9 cellular contexts compared by ENCODE assay signal in genomic region chr13:110506859-110507566, GRCh38. TPM values are rescaled to one million over a fixed set of nuclear protein-coding genes. Genes with fewer than 3 reads are reported as not detected.
DNase-seq lines count a peak whose midpoint lies in the region; ATAC-seq and TF ChIP-seq lines count a peak whose summit lies in the region.
"Had no signal": no experiment of that assay in that cellular context is flagged by ENCODE, and none has a peak within 500 bp of the region (broad histone marks: within the 10 kb centered on the region; RNA-seq: fewer than 3 reads in every experiment).

No MANE protein-coding gene starts in this region.

- H3K4me3 ChIP-seq in lung (no peak overlapping the region), upper lobe of left lung (no peak overlapping the region)

- peaks cover 0 to 5% of the 10 kb centered on the region in 2 donors for H3K4me1 ChIP-seq in lung (ENCODE audit: control insufficient read depth in 2 of 2, insufficient read depth in 2 of 2, low read length in 2 of 2)
- peaks cover 15 to 29% (median 16%) of the 10 kb centered on the region in 4 donors for H3K4me1 ChIP-seq in upper lobe of left lung

- TF ChIP-seq CTCF in endothelial cell (IDR thresholded peaks at IDR 0.05; ENCODE audit: unreplicated experiment) (no peak), lung (IDR thresholded peaks at IDR 0.05; ENCODE audit: control extremely low read depth, extremely low read depth) (no peak), upper lobe of left lung (IDR thresholded peaks at IDR 0.05) (no peak)

- TF ChIP-seq EP300 in upper lobe of left lung (IDR thresholded peaks at IDR 0.05) = peak in 1 of 4 donors; percentile 81

- no peaks in the 10 kb centered on the region for H3K9me3 Mint-ChIP-seq in endothelial cell (ENCODE audit: unreplicated experiment)
- no peaks in the 10 kb centered on the region for H3K9me3 Mint-ChIP-seq in activated CD4-positive, alpha-beta T cell treated with anti-CD3 and anti-CD28 coated beads, Interleukin-2, amount 10 ng/mL, durations not matched to agents 24 days and 14 days
- H3K9me3 Mint-ChIP-seq: IgD-negative memory B cell had no signal

- no peak for TF ChIP-seq POLR2A in upper lobe of left lung (IDR thresholded peaks at IDR 0.05)

- 49 to 65% methylated on average over 17 of the region's 17 CpGs for WGBS in lung, 2 donors
- 57 to 60% methylated on average over 17 of the region's 17 CpGs for WGBS in upper lobe of left lung, 2 donors

- H3K27ac ChIP-seq in lung (ENCODE audit: low read depth in 1 of 2, low read length in 1 of 2) (peak overlapping the region; percentile 64 to 71), upper lobe of left lung (peak overlapping the region; percentile 11 to 74 (median 65))

- H3K27ac Mint-ChIP-seq in endothelial cell (ENCODE audit: unreplicated experiment) = no peak overlapping the region
- no peak overlapping the region for H3K27ac Mint-ChIP-seq in activated CD4-positive, alpha-beta T cell treated with anti-CD3 and anti-CD28 coated beads, Interleukin-2, amount 10 ng/mL, durations not matched to agents 24 days and 14 days
- H3K27ac Mint-ChIP-seq: IgD-negative memory B cell had no signal

- H3K4me3 Mint-ChIP-seq in endothelial cell (ENCODE audit: unreplicated experiment) = peak overlapping the region; percentile 42
- no peak overlapping the region for H3K4me3 Mint-ChIP-seq in activated CD4-positive, alpha-beta T cell treated with anti-CD3 and anti-CD28 coated beads, Interleukin-2, amount 10 ng/mL, durations not matched to agents 24 days and 14 days

- ATAC-seq in lung (ENCODE audit: insufficient read depth, low FRiP score) (peak; percentile 60), upper lobe of left lung (ENCODE audit: low FRiP score in 2 of 2) (peak; percentile 61 to 84)

- no peaks in the 10 kb centered on the region for H3K4me1 Mint-ChIP-seq in endothelial cell (ENCODE audit: unreplicated experiment)
- no peaks in the 10 kb centered on the region for H3K4me1 Mint-ChIP-seq in activated CD4-positive, alpha-beta T cell treated with anti-CD3 and anti-CD28 coated beads, Interleukin-2, amount 10 ng/mL, durations not matched to agents 24 days and 14 days

- H3K36me3 ChIP-seq in lung (ENCODE audit: control insufficient read depth in 2 of 2, insufficient read depth in 2 of 2, low read length in 2 of 2) = peaks cover 16 to 53% of the 10 kb centered on the region in 2 donors
- H3K36me3 ChIP-seq in upper lobe of left lung = peaks cover 3 to 100% (median 59%) of the 10 kb centered on the region in 4 donors

- H3K9me3 ChIP-seq in lung (ENCODE audit: control insufficient read depth in 2 of 2, insufficient read depth in 1 of 2, low read length in 1 of 2) (no peaks in the 10 kb centered on the region), upper lobe of left lung (no peaks in the 10 kb centered on the region)

- H3K36me3 Mint-ChIP-seq in endothelial cell (ENCODE audit: low read depth, unreplicated experiment) = peaks cover 53% of the 10 kb centered on the region
- H3K36me3 Mint-ChIP-seq in activated CD4-positive, alpha-beta T cell treated with anti-CD3 and anti-CD28 coated beads, Interleukin-2, amount 10 ng/mL, durations not matched to agents 24 days and 14 days (ENCODE audit: low read depth) = no peaks in the 10 kb centered on the region
- H3K36me3 Mint-ChIP-seq: IgD-negative memory B cell had no signal

- intact Hi-C loops in activated CD4-positive, alpha-beta T cell treated with anti-CD3 and anti-CD28 coated beads, Interleukin-2, amount 10 ng/mL, durations not matched to agents 24 days and 14 days (cut with micrococcal nuclease) = no loop called here

- peak; percentile 87 for DNase-seq in OCI-M1 (lab: John Stamatoyannopoulos, UW)
- no peak for DNase-seq in endothelial cell (ENCODE audit: low spot score)
- DNase-seq in lung (ENCODE audit: low spot score) = peak; percentile 87
- peak in 1 of 2 donors; percentile 86 for DNase-seq in upper lobe of left lung
- no peak for DNase-seq in activated CD4-positive, alpha-beta T cell treated with anti-CD3 and anti-CD28 coated beads, Interleukin-2, amount 10 ng/mL, durations not matched to agents 24 days and 14 days
- no peak for DNase-seq in A172 (ENCODE audit: low spot score)
- DNase-seq in activated CD4-positive, alpha-beta T cell treated with anti-CD3 and anti-CD28 coated beads, Interleukin-2, amount 50 U/mL, for 1 hour = no peak
- DNase-seq: activated CD4-positive, alpha-beta T cell treated with anti-CD3 and anti-CD28 coated beads, Interleukin-2, amount 50 U/mL, for 48 hours had no signal

- H3K27me3 Mint-ChIP-seq in endothelial cell (ENCODE audit: unreplicated experiment) = peaks cover 21% of the 10 kb centered on the region
- H3K27me3 Mint-ChIP-seq in activated CD4-positive, alpha-beta T cell treated with anti-CD3 and anti-CD28 coated beads, Interleukin-2, amount 10 ng/mL, durations not matched to agents 24 days and 14 days = no peaks in the 10 kb centered on the region

- H3K27me3 ChIP-seq in lung (ENCODE audit: control insufficient read depth, insufficient read depth) = no peaks in the 10 kb centered on the region
- no peaks in the 10 kb centered on the region for H3K27me3 ChIP-seq in upper lobe of left lung

RNA-seq across cellular contexts. Expression of gene RAB20, which starts 54.5 kb away (rescaled TPM):
- 1.5 TPM for total RNA-seq in endothelial cell (ENCODE audit: unreplicated experiment)
- total RNA-seq in lung = 10 to 100 TPM; 42.9 to 47.9 TPM
- polyA plus RNA-seq in lung = 100 to 1,000 TPM in 1 of 2 donors, 10 to 100 TPM in 1; 35.8 to 118 TPM
- total RNA-seq in upper lobe of left lung = 10 to 100 TPM; 46.7 to 80.7 (median 57.8) TPM
- 2.8 and 3.2 TPM in 2 replicates for total RNA-seq in activated CD4-positive, alpha-beta T cell treated with anti-CD3 and anti-CD28 coated beads, Interleukin-2, amount 10 ng/mL, durations not matched to agents 24 days and 14 days
- total RNA-seq in A172 (2014; rRNA removed; shearing (Covaris generic)) = 1.7 and 3.6 TPM in 2 replicates

Comparison
In these comparisons a context has a peak if more than half of its experiments do, and no peak if none do; other contexts are left out.
1. DNase-seq: peak in OCI-M1 (single experiment) and lung (single experiment); none in endothelial cell (single experiment), activated CD4-positive, alpha-beta T cell treated with anti-CD3 and anti-CD28 coated beads, Interleukin-2, amount 10 ng/mL, durations not matched to agents 24 days and 14 days (single experiment), A172 (single experiment) and activated CD4-positive, alpha-beta T cell treated with anti-CD3 and anti-CD28 coated beads, Interleukin-2, amount 50 U/mL, for 1 hour (single experiment).